Comparison of ENCODE assay signal across 29 cellular contexts in genomic region chr16:3672571-3673041, GRCh38.
"Had no signal": no experiment of that assay in that cellular context is flagged by ENCODE, and none has a peak within 500 bp of the region (broad histone marks: within the 10 kb centered on the region; RNA-seq: fewer than 3 reads in every experiment).

No MANE protein-coding gene starts in this region.

- H3K27me3 ChIP-seq: ascending aorta, breast epithelium had no signal

- H3K9me3 ChIP-seq: ascending aorta, breast epithelium had no signal

- H3K9me3 Mint-ChIP-seq: activated CD4-positive, alpha-beta memory T cell treated with anti-CD3 and anti-CD28 coated beads, Interleukin-2, amount 10 ng/mL, durations not matched to agents 7 days and 5 days; activated naive CD8-positive, alpha-beta T cell treated with anti-CD3 and anti-CD28 coated beads for 36 hours; activated T-cell treated with anti-CD3 and anti-CD28 coated beads, Interleukin-2, amount 50 U/mL, for 72 hours; activated T-helper 17 cell treated with anti-CD3 and anti-CD28 coated beads, Interleukin-2, amount 50 U/mL, for 72 hours had no signal

- DNase-seq: activated CD4-positive, alpha-beta memory T cell treated with anti-CD3 and anti-CD28 coated beads, Interleukin-2, amount 10 ng/mL, durations not matched to agents 7 days and 5 days; activated CD4-positive, alpha-beta T cell treated with anti-CD3 and anti-CD28 coated beads for 1 hour; activated CD4-positive, alpha-beta T cell treated with anti-CD3 and anti-CD28 coated beads for 48 hours; activated CD4-positive, CD25-positive, alpha-beta regulatory T cell; activated CD8-positive, alpha-beta memory T cell treated with anti-CD3 and anti-CD28 coated beads for 24 hours; activated effector memory CD4-positive, alpha-beta T cell treated with anti-CD3 and anti-CD28 coated beads, Interleukin-2, amount 50 U/mL, for 16 hours; activated naive CD4-positive, alpha-beta T cell; activated naive CD4-positive, alpha-beta T cell treated with anti-CD3 and anti-CD28 coated beads, Interleukin-2, amount 50 U/mL, for 16 hours; activated naive CD8-positive, alpha-beta T cell treated with anti-CD3 and anti-CD28 coated beads for 36 hours; activated T-cell treated with anti-CD3 and anti-CD28 coated beads, Interleukin-2, amount 50 U/mL, for 1 hour; activated T-cell treated with anti-CD3 and anti-CD28 coated beads, Interleukin-2, amount 50 U/mL, for 72 hours; amniotic stem cell; Karpas-422; NCI-H1048; NCI-H1105 treated with DMSO at 0.1 percent for 48 hours; NCI-H1436; NCI-H1694; NCI-H1930; NCI-H345; NCI-H524 treated with DMSO at 0.1 percent for 48 hours; SW 1271; T-helper 1 cell; T-helper 2 cell; T-helper 9 cell; WERI-Rb-1 had no signal

- H3K4me3 Mint-ChIP-seq: activated CD4-positive, alpha-beta memory T cell treated with anti-CD3 and anti-CD28 coated beads, Interleukin-2, amount 10 ng/mL, durations not matched to agents 7 days and 5 days; activated naive CD8-positive, alpha-beta T cell treated with anti-CD3 and anti-CD28 coated beads for 36 hours; activated T-cell treated with anti-CD3 and anti-CD28 coated beads, Interleukin-2, amount 50 U/mL, for 72 hours; activated T-helper 17 cell treated with anti-CD3 and anti-CD28 coated beads, Interleukin-2, amount 50 U/mL, for 72 hours had no signal

- H3K4me1 ChIP-seq: ascending aorta, breast epithelium had no signal

- H3K4me1 Mint-ChIP-seq: activated naive CD8-positive, alpha-beta T cell treated with anti-CD3 and anti-CD28 coated beads for 36 hours; activated T-helper 17 cell treated with anti-CD3 and anti-CD28 coated beads, Interleukin-2, amount 50 U/mL, for 72 hours had no signal

- ATAC-seq: activated T-cell treated with anti-CD3 and anti-CD28 coated beads, Interleukin-2, amount 50 U/mL, for 72 hours; activated T-helper 17 cell treated with anti-CD3 and anti-CD28 coated beads, Interleukin-2, amount 50 U/mL, for 72 hours; Panc1 had no signal

- H3K27ac Mint-ChIP-seq: activated naive CD8-positive, alpha-beta T cell treated with anti-CD3 and anti-CD28 coated beads for 36 hours; activated T-cell treated with anti-CD3 and anti-CD28 coated beads, Interleukin-2, amount 50 U/mL, for 72 hours; activated T-helper 17 cell treated with anti-CD3 and anti-CD28 coated beads, Interleukin-2, amount 50 U/mL, for 72 hours had no signal

- H3K27me3 Mint-ChIP-seq: activated CD4-positive, alpha-beta memory T cell treated with anti-CD3 and anti-CD28 coated beads, Interleukin-2, amount 10 ng/mL, durations not matched to agents 7 days and 5 days; activated naive CD8-positive, alpha-beta T cell treated with anti-CD3 and anti-CD28 coated beads for 36 hours; activated T-helper 17 cell treated with anti-CD3 and anti-CD28 coated beads, Interleukin-2, amount 50 U/mL, for 72 hours had no signal

- H3K4me3 ChIP-seq: ascending aorta, breast epithelium had no signal

- H3K36me3 ChIP-seq: breast epithelium had no signal

- H3K27ac ChIP-seq: ascending aorta, breast epithelium, WERI-Rb-1 had no signal
